ENCODE assay signal across 27 cellular contexts in the genomic region with DNA sequence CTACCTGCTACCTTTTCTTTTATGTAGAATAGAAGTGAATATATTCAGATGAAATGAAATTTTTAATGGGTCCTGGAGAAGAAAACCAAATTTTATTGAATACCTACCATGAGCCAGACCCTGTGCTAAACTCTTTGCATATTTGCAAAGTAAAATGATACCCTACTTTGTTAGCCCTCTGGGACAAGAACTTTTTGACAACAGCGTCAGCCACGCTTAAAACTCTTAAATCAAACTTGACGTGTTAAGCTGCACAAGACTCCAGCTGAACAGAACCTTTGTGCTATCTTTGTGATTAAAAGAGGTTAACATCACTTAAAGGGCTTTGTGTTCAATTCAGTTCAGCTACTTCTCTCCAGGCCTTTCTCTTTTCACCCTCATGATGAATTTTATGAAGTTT.
"Had no signal": no experiment of that assay in that cellular context is flagged by ENCODE, and none has a peak within 500 bp of the region (broad histone marks: within the 10 kb centered on the region; RNA-seq: fewer than 3 reads in every experiment).

No MANE protein-coding gene starts in this region.

- DNase-seq: activated CD4-positive, alpha-beta memory T cell treated with anti-CD3 and anti-CD28 coated beads for 36 hours; activated CD4-positive, alpha-beta T cell treated with anti-CD3 and anti-CD28 coated beads for 36 hours; activated CD4-positive, alpha-beta T cell treated with anti-CD3 and anti-CD28 coated beads, Interleukin-2, amount 10 ng/mL, durations not matched to agents 24 days and 14 days; activated CD4-positive, CD25-positive, alpha-beta regulatory T cell; activated CD4-positive, CD25-positive, alpha-beta regulatory T cell treated with anti-CD3 and anti-CD28 coated beads, Interleukin-2, amount 50 U/mL, for 72 hours; activated CD8-positive, alpha-beta memory T cell treated with anti-CD3 and anti-CD28 coated beads, Interleukin-2, amount 10 ng/mL, durations not matched to agents 7 days and 5 days; activated CD8-positive, alpha-beta memory T cell treated with anti-CD3 and anti-CD28 coated beads, Interleukin-2, amount 50 U/mL, for 4 hours; activated CD8-positive, alpha-beta T cell treated with anti-CD3 and anti-CD28 coated beads, Interleukin-2, amount 10 ng/mL, durations not matched to agents 7 days and 5 days; activated effector memory CD4-positive, alpha-beta T cell treated with anti-CD3 and anti-CD28 coated beads, Interleukin-2, amount 50 U/mL, for 16 hours; activated naive CD4-positive, alpha-beta T cell treated with anti-CD3 and anti-CD28 coated beads for 36 hours; activated naive CD8-positive, alpha-beta T cell treated with anti-CD3 and anti-CD28 coated beads for 36 hours; activated naive CD8-positive, alpha-beta T cell treated with anti-CD3 and anti-CD28 coated beads, Interleukin-2, amount 50 U/mL, for 24 hours; activated T-cell treated with anti-CD3 and anti-CD28 coated beads, Interleukin-2, amount 50 U/mL, for 1 hour; activated T-cell treated with anti-CD3 and anti-CD28 coated beads, Interleukin-2, amount 50 U/mL, for 48 hours; adrenal gland; central memory CD4-positive, alpha-beta T cell; cerebellar nuclear complex; colonic mucosa; effector CD8-positive, alpha-beta T cell; esophagus squamous epithelium; heart right ventricle; T-helper 2 cell had no signal

- H3K9me3 ChIP-seq: adrenal gland, ascending aorta, breast epithelium, colonic mucosa, esophagus squamous epithelium, gastroesophageal sphincter, heart right ventricle had no signal

- H3K4me1 ChIP-seq: adrenal gland, ascending aorta, breast epithelium, colonic mucosa, heart right ventricle had no signal

- H3K36me3 ChIP-seq: adrenal gland, ascending aorta, breast epithelium, cardiac muscle cell, colonic mucosa, esophagus squamous epithelium, gastroesophageal sphincter, heart right ventricle had no signal

- H3K27ac ChIP-seq: adrenal gland, ascending aorta, breast epithelium, cardiac muscle cell, colonic mucosa, epithelial cell of prostate, esophagus squamous epithelium, gastroesophageal sphincter, heart right ventricle had no signal

- ATAC-seq: activated CD4-positive, alpha-beta T cell treated with anti-CD3 and anti-CD28 coated beads for 36 hours; activated CD8-positive, alpha-beta memory T cell treated with anti-CD3 and anti-CD28 coated beads, Interleukin-2, amount 10 ng/mL, durations not matched to agents 7 days and 5 days; activated CD8-positive, alpha-beta T cell treated with anti-CD3 and anti-CD28 coated beads, Interleukin-2, amount 10 ng/mL, durations not matched to agents 7 days and 5 days; activated naive CD8-positive, alpha-beta T cell treated with anti-CD3 and anti-CD28 coated beads, Interleukin-2, amount 50 U/mL, for 24 hours; gastroesophageal sphincter; heart right ventricle had no signal

- H3K4me3 ChIP-seq: adrenal gland, ascending aorta, breast epithelium, cardiac muscle cell, colonic mucosa, esophagus squamous epithelium, gastroesophageal sphincter, heart right ventricle had no signal
